ENCODE assay signal across 28 cellular contexts in genomic region chr14:79438696-79439342, GRCh38.
"Had no signal": no experiment of that assay in that cellular context is flagged by ENCODE, and none has a peak within 500 bp of the region (broad histone marks: within the 10 kb centered on the region; RNA-seq: fewer than 3 reads in every experiment).

No MANE protein-coding gene starts in this region.

- H3K36me3 ChIP-seq: left ventricle myocardium inferior, neural progenitor cell, neutrophil, prostate gland, stomach, thyroid gland, transverse colon, upper lobe of left lung, vagina had no signal

- H3K27ac ChIP-seq: left ventricle myocardium inferior, neural progenitor cell, neutrophil, prostate gland, skin epidermis, stomach, testis, thyroid gland, transverse colon, upper lobe of left lung, vagina had no signal

- H3K27me3 ChIP-seq: neural progenitor cell, neutrophil, stomach, testis, thyroid gland, transverse colon, upper lobe of left lung, vagina had no signal

- H3K4me3 Mint-ChIP-seq: mesothelial cell of epicardium; naive B cell; natural killer cell; nephron progenitor cell; neural progenitor cell; stimulated activated naive B cell treated with anti-CD40 and anti-IgM and Interleukin-4, amounts not matched to agents 10 μg/mL and 1 μg/mL and 100 μg/mL, for 72 hours had no signal

- H3K4me2 ChIP-seq: neural progenitor cell had no signal

- H3K36me3 Mint-ChIP-seq: mesothelial cell of epicardium; naive B cell; natural killer cell; neural progenitor cell; stimulated activated naive B cell treated with anti-CD40 and anti-IgM and Interleukin-4, amounts not matched to agents 10 μg/mL and 1 μg/mL and 100 μg/mL, for 72 hours had no signal

- H3K9me3 Mint-ChIP-seq: mesothelial cell of epicardium, neural progenitor cell had no signal

- FAIRE-seq: kidney had no signal

- H3K4me1 ChIP-seq: left ventricle myocardium inferior, prostate gland, testis, thyroid gland, upper lobe of left lung, vagina had no signal

- H2AFZ ChIP-seq: neural progenitor cell had no signal

- H3K4me3 ChIP-seq: left ventricle myocardium inferior, lung, neural progenitor cell, prostate gland, skin epidermis, stomach, testis, thyroid gland, transverse colon, upper lobe of left lung, vagina had no signal

- H3K27me3 Mint-ChIP-seq: naive B cell; stimulated activated naive B cell treated with anti-CD40 and anti-IgM and Interleukin-4, amounts not matched to agents 10 μg/mL and 1 μg/mL and 100 μg/mL, for 72 hours had no signal

- H3K27ac Mint-ChIP-seq: mesothelial cell of epicardium; naive B cell; natural killer cell; nephron progenitor cell; neural progenitor cell; stimulated activated naive B cell treated with anti-CD40 and anti-IgM and Interleukin-4, amounts not matched to agents 10 μg/mL and 1 μg/mL and 100 μg/mL, for 72 hours had no signal

- H3K9ac ChIP-seq: neural progenitor cell had no signal

- H3K4me1 Mint-ChIP-seq: naive B cell; natural killer cell; stimulated activated naive B cell treated with anti-CD40 and anti-IgM and Interleukin-4, amounts not matched to agents 10 μg/mL and 1 μg/mL and 100 μg/mL, for 72 hours had no signal

- H3K9me3 ChIP-seq: left ventricle myocardium inferior, neutrophil, prostate gland, stomach, testis, thyroid gland, transverse colon, upper lobe of left lung, vagina had no signal

- DNase-seq: hippocampal formation; kidney; left ventricle myocardium inferior; mesendoderm; naive B cell; natural killer cell; nephron progenitor cell; occipital lobe; retina; right cardiac atrium; stimulated activated CD4-positive, alpha-beta T cell treated with anti-CD3 and anti-CD28 coated beads, Interleukin-12 subunit alpha, Interleukin-12 subunit beta, amount 100 ng/mL, for 4 hours; stimulated activated CD4-positive, alpha-beta T cell treated with anti-CD3 and anti-CD28 coated beads, Interleukin-15, amount 100 ng/mL, for 24 hours; stimulated activated CD4-positive, alpha-beta T cell treated with anti-CD3 and anti-CD28 coated beads, Interleukin-2, amount 100 ng/mL, for 24 hours; stimulated activated CD4-positive, alpha-beta T cell treated with anti-CD3 and anti-CD28 coated beads, Interleukin-4, amount 100 ng/mL, for 1 hour; stimulated activated naive B cell treated with anti-CD40 and anti-IgM and Interleukin-4, amounts not matched to agents 10 μg/mL and 1 μg/mL and 100 μg/mL, for 72 hours; stimulated activated naive CD8-positive, alpha-beta T cell treated with anti-CD3 and anti-CD28 coated beads, Interleukin-15, Interleukin-2, amounts not matched to agents 100 U/mL and 50 U/mL, for 24 hours; stomach; testis; thyroid gland; transverse colon; upper lobe of left lung had no signal
